In the genomic region with DNA sequence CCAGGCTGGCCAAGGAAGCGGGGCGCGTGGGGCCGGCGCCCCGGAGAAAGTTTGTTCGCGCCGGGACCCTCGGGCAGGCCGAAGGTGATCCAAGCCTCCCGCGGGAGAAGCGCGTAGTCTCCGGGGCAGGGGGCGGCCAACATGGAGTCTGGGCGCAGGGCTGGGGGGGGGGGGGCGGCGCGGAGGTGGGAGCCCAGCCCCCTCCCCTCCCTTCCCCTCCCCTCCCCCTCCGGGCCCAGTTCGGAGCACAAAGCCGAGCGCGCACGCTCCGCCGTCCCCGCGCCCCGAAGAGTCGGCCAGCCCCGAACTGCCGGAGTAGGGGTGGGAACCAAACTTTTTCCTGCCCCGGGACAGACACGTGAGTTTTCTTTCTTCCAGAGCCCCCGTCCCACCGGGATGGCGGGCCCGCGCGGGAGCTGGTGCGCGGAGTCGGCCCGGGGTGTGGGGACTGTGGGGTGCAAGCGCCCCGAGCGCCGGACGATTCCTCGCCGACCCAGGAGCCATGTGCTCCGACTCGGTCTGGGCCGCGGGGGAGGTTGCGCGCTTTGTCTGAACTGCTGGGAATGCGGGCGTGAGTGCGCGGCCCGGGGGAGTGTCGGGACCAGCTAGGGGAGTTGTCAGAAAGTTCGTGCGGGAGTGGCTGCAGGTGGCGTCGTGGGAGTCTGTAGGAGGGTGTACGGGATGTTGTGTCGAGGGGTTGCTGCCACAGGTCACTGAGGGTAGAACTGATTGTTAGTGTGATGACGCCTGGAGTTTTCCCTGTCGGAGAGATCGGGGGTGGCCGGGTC, we compare ENCODE assay signal across 8 cellular contexts. TPM values are rescaled to one million over a fixed set of nuclear protein-coding genes. Genes with fewer than 3 reads are reported as not detected.
DNase-seq lines count a peak whose midpoint lies in the region; ATAC-seq lines count a peak whose summit lies in the region.

No MANE protein-coding gene starts in this region.

- peak overlapping the region; percentile 92 for H3K27ac Mint-ChIP-seq in activated CD4-positive, alpha-beta T cell treated with anti-CD3 and anti-CD28 coated beads for 36 hours

- CTCF ChIA-PET in activated CD4-positive, alpha-beta T cell treated with anti-CD3 and anti-CD28 coated beads for 36 hours (lab: Charles Lee): interaction anchor here (3.1 to 4.5 kb wide), 2 partner anchors 31 kb away, joined by 15 to 34 read pairs; a partner anchor contains a TSS

- peak overlapping the region; percentile 83 for H3K27ac ChIP-seq in duodenal mucosa (ENCODE audit: low read depth, low read length)

- H3K36me3 Mint-ChIP-seq in activated CD4-positive, alpha-beta T cell treated with anti-CD3 and anti-CD28 coated beads for 36 hours (ENCODE audit: low read depth): peaks cover 31% of the 10 kb centered on the region

- intact Hi-C loops in activated CD4-positive, alpha-beta T cell treated with anti-CD3 and anti-CD28 coated beads for 36 hours (cut with DNase I, micrococcal nuclease): loop anchor here (10.0 kb wide), 2 partner anchors 110 to 1120 kb away; a partner anchor contains a TSS

- peak overlapping the region; percentile 70 to 76 for H3K9ac ChIP-seq in duodenal mucosa (ENCODE audit: low read depth in 1 of 2, low read length in 2 of 2)

- H3K36me3 ChIP-seq in duodenal mucosa (ENCODE audit: control insufficient read depth in 1 of 2, insufficient read depth in 2 of 2, low read length in 2 of 2): peaks cover 2 to 10% of the 10 kb centered on the region in 2 donors

- peak overlapping the region; percentile 88 for H3K4me3 Mint-ChIP-seq in activated CD4-positive, alpha-beta T cell treated with anti-CD3 and anti-CD28 coated beads for 36 hours

- no peaks in the 10 kb centered on the region for H3K9me3 ChIP-seq in duodenal mucosa (ENCODE audit: control insufficient read depth in 1 of 2, low read length in 2 of 2)

- POLR2A ChIA-PET in activated CD4-positive, alpha-beta T cell treated with anti-CD3 and anti-CD28 coated beads for 36 hours (lab: Charles Lee): interaction anchor here (0.5 to 3.5 kb wide), 3 partner anchors 20 to 375 kb away, joined by 3 to 14 read pairs (median 6); a partner anchor contains a TSS

- H3K4me1 Mint-ChIP-seq in activated CD4-positive, alpha-beta T cell treated with anti-CD3 and anti-CD28 coated beads for 36 hours: peaks cover 35% of the 10 kb centered on the region

- no peaks in the 10 kb centered on the region for H3K9me3 Mint-ChIP-seq in activated CD4-positive, alpha-beta T cell treated with anti-CD3 and anti-CD28 coated beads for 36 hours (ENCODE audit: low read depth)

- H3K27me3 ChIP-seq in duodenal mucosa (ENCODE audit: control insufficient read depth in 1 of 2, insufficient read depth in 2 of 2, low read length in 2 of 2): no peaks in the 10 kb centered on the region

- no peaks in the 10 kb centered on the region for H3K27me3 Mint-ChIP-seq in activated CD4-positive, alpha-beta T cell treated with anti-CD3 and anti-CD28 coated beads for 36 hours

- H3K4me3 ChIP-seq in duodenal mucosa (ENCODE audit: low read depth in 1 of 2, low read length in 2 of 2): peak overlapping the region; percentile 65 to 66

- peaks cover 11 to 24% of the 10 kb centered on the region in 2 donors for H3K4me1 ChIP-seq in duodenal mucosa (ENCODE audit: control insufficient read depth in 1 of 2, insufficient read depth in 2 of 2, low read length in 2 of 2)

- ATAC-seq in activated CD4-positive, alpha-beta T cell treated with anti-CD3 and anti-CD28 coated beads for 36 hours: no peak
- ATAC-seq in GM21515 (IDR thresholded peaks at IDR 0.05; ENCODE audit: unreplicated experiment): no peak

- peak; percentile 62 for DNase-seq in EL
- DNase-seq in M059J (ENCODE audit: low read depth): peak; percentile 61
- DNase-seq in activated CD4-positive, alpha-beta T cell treated with anti-CD3 and anti-CD28 coated beads for 36 hours: peak; percentile 70
- DNase-seq in medulla oblongata (ENCODE audit: extremely low spot score): peak; percentile 11
- DNase-seq in stimulated activated CD8-positive, alpha-beta memory T cell treated with anti-CD3 and anti-CD28 coated beads, Interleukin-7, amount 100 ng/mL, for 4 hours (ENCODE audit: low read depth in 2 of 2): peak; percentile 60 to 73
- DNase-seq in A172 (ENCODE audit: low spot score): no peak

RNA-seq across cellular contexts. Expression of a gene that starts 1.1 kb away (rescaled TPM):
- 15.4 and 23.9 TPM in 2 replicates for total RNA-seq in M059J (2014; rRNA removed; shearing (Covaris generic))
- total RNA-seq in activated CD4-positive, alpha-beta T cell treated with anti-CD3 and anti-CD28 coated beads for 36 hours: 10 to 100 TPM; 44.9 to 48.7 TPM
- 23.7 and 32.6 TPM in 2 replicates for total RNA-seq in A172 (2014; rRNA removed; shearing (Covaris generic))

RNA-seq across cellular contexts. Expression of a gene that starts 31.1 kb away (rescaled TPM):
- 331 and 351 TPM in 2 replicates for total RNA-seq in M059J (2014; rRNA removed; shearing (Covaris generic))
- total RNA-seq in activated CD4-positive, alpha-beta T cell treated with anti-CD3 and anti-CD28 coated beads for 36 hours: 10 to 100 TPM; 71.7 to 90.2 TPM
- total RNA-seq in A172 (2014; rRNA removed; shearing (Covaris generic)): 338 and 339 TPM in 2 replicates

RNA-seq across cellular contexts. Expression of a gene that starts 33.2 kb away (rescaled TPM):
- 29.0 and 39.2 TPM in 2 replicates for total RNA-seq in M059J (2014; rRNA removed; shearing (Covaris generic))
- total RNA-seq in activated CD4-positive, alpha-beta T cell treated with anti-CD3 and anti-CD28 coated beads for 36 hours: under 1 TPM; 0.60 to 0.66 TPM
- 9.4 and 9.8 TPM in 2 replicates for total RNA-seq in A172 (2014; rRNA removed; shearing (Covaris generic))
